ENCODE assay signal across 9 cellular contexts in the genomic region with DNA sequence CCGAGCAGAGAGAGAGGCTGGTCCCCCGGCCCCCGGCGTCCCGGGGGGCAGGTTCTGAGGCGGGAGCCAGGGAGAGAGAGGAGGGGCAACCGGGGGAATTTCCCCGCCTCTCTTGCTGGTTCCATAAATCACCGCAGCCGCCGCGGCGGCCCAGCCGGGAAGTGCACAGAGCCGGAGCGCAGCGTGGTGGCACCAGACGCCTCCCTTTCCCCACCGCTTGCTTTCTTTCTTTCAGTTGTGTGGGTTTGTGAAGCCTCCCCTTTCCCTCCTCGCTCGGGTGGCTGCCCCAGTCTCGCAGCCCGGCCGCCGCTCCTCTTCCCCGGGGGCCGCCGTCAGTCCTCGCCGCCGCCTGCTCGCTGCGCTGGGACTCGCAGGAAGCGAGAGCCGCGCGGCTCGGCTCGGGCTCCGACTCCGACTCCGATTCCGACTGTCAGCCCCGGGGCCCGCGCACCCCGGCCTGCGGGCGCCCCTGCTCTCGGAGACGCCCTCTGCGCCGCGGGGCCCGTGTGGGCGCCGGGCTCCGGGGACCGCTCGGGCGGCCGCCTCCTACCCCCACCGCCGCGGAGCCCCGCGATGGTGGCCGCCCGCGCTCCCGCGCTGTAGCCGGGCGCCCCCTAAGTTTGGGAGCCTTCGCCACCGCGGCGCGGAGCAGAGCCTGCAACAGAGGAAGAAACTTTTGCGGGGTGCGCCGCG. TPM values are rescaled to one million over a fixed set of nuclear protein-coding genes. Genes with fewer than 3 reads are reported as not detected.
DNase-seq lines count a peak whose midpoint lies in the region; ATAC-seq lines count a peak whose summit lies in the region.
"Had no signal": no experiment of that assay in that cellular context is flagged by ENCODE, and none has a peak within 500 bp of the region (broad histone marks: within the 10 kb centered on the region; RNA-seq: fewer than 3 reads in every experiment).

A gene (plus strand): TSS at position 153 of the 693 bp plus-strand sequence. CDS start 616 bp downstream, outside the sequence.

- peak; percentile 69 for ATAC-seq in HG03103 (IDR thresholded peaks at IDR 0.05; ENCODE audit: low read depth, unreplicated experiment)

- DNase-seq in activated effector memory CD4-positive, alpha-beta T cell treated with anti-CD3 and anti-CD28 coated beads, Interleukin-2, amount 50 U/mL, for 16 hours: peak; percentile 76
- no peak for DNase-seq in activated effector memory CD4-positive, alpha-beta T cell treated with Interleukin-2 at 50 U/mL for 16 hours
- peak; percentile 51 for DNase-seq in NCI-H345 treated with DMSO at 0.1 percent for 48 hours (lab: John Stamatoyannopoulos, UW; ENCODE audit: unreplicated experiment)
- peak; percentile 70 to 78 for DNase-seq in activated CD4-positive, alpha-beta T cell treated with anti-CD3 and anti-CD28 coated beads, Interleukin-2, amount 50 U/mL, for 48 hours
- DNase-seq in effector CD8-positive, alpha-beta T cell (lab: John Stamatoyannopoulos, UW): peak; percentile 58
- peak; percentile 87 to 91 for DNase-seq in lung microvascular endothelial cell (ENCODE audit: low read depth in 2 of 2)
- peak; percentile 50 to 66 for DNase-seq in stimulated activated CD4-positive, alpha-beta T cell treated with anti-CD3 and anti-CD28 coated beads, Interleukin-4, amount 100 ng/mL, for 48 hours (ENCODE audit: low read depth in 2 of 2)
- DNase-seq: DND-41 had no signal

RNA-seq across cellular contexts. Expression of the gene that starts here (rescaled TPM):
- 3.1 and 4.2 TPM in 2 replicates for total RNA-seq in lung microvascular endothelial cell
